In genomic region chr9:134374301-134375010, GRCh38 we compare ENCODE assay signal across 10 cellular contexts. TPM values are rescaled to one million over a fixed set of nuclear protein-coding genes. Genes with fewer than 3 reads are reported as not detected.
DNase-seq lines count a peak whose midpoint lies in the region; ATAC-seq and TF ChIP-seq lines count a peak whose summit lies in the region.
"Had no signal": no experiment of that assay in that cellular context is flagged by ENCODE, and none has a peak within 500 bp of the region (broad histone marks: within the 10 kb centered on the region; RNA-seq: fewer than 3 reads in every experiment).

No MANE protein-coding gene starts in this region.

- no peak overlapping the region for H3K4me3 ChIP-seq in testis

- no peaks in the 10 kb centered on the region for H3K9me3 ChIP-seq in testis

- peak overlapping the region; percentile 83 to 90 for H3K27ac ChIP-seq in testis

- no peak for TF ChIP-seq POLR2A in testis (IDR thresholded peaks at IDR 0.05)

- H3K9me3 Mint-ChIP-seq in central memory CD8-positive, alpha-beta T cell, result no peaks in the 10 kb centered on the region
- no peaks in the 10 kb centered on the region for H3K9me3 Mint-ChIP-seq in stimulated activated memory B cell treated with anti-CD40 and anti-IgM and Interleukin-4, amounts not matched to agents 10 μg/mL and 1 μg/mL and 100 μg/mL, for 72 hours
- H3K9me3 Mint-ChIP-seq in immature natural killer cell, result no peaks in the 10 kb centered on the region
- H3K9me3 Mint-ChIP-seq: activated naive CD4-positive, alpha-beta T cell treated with anti-CD3 and anti-CD28 coated beads for 36 hours had no signal

- no peaks in the 10 kb centered on the region for H3K27me3 ChIP-seq in testis

- H3K4me3 Mint-ChIP-seq in central memory CD8-positive, alpha-beta T cell, result no peak overlapping the region
- H3K4me3 Mint-ChIP-seq in stimulated activated memory B cell treated with anti-CD40 and anti-IgM and Interleukin-4, amounts not matched to agents 10 μg/mL and 1 μg/mL and 100 μg/mL, for 72 hours, result no peak overlapping the region
- H3K4me3 Mint-ChIP-seq in immature natural killer cell, result no peak overlapping the region
- H3K4me3 Mint-ChIP-seq: activated naive CD4-positive, alpha-beta T cell treated with anti-CD3 and anti-CD28 coated beads for 36 hours had no signal

- H3K4me1 ChIP-seq in testis, result peaks cover 94% of the 10 kb centered on the region

- H3K4me1 Mint-ChIP-seq in central memory CD8-positive, alpha-beta T cell, result peaks cover 15% of the 10 kb centered on the region
- peaks cover 31% of the 10 kb centered on the region for H3K4me1 Mint-ChIP-seq in stimulated activated memory B cell treated with anti-CD40 and anti-IgM and Interleukin-4, amounts not matched to agents 10 μg/mL and 1 μg/mL and 100 μg/mL, for 72 hours
- peaks cover 9 to 31% of the 10 kb centered on the region in 2 donors for H3K4me1 Mint-ChIP-seq in immature natural killer cell

- no peaks in the 10 kb centered on the region for H3K36me3 ChIP-seq in testis (ENCODE audit: low read depth, missing control alignments)

- peak; percentile 64 for DNase-seq in NOMO-1 treated with DMSO at 0.1 percent for 48 hours (lab: John Stamatoyannopoulos, UW; ENCODE audit: unreplicated experiment)
- no peak for DNase-seq in central memory CD8-positive, alpha-beta T cell (ENCODE audit: low spot score in 2 of 2)
- peak; percentile 69 for DNase-seq in medulla oblongata (ENCODE audit: extremely low spot score)
- peak; percentile 55 for DNase-seq in testis
- no peak for DNase-seq in NCI-H748 treated with DMSO at 0.1 percent for 48 hours (lab: John Stamatoyannopoulos, UW)
- no peak for DNase-seq in immature natural killer cell
- DNase-seq: activated naive CD4-positive, alpha-beta T cell treated with anti-CD3 and anti-CD28 coated beads for 36 hours; NCI-H2029 treated with DMSO at 0.1 percent for 48 hours had no signal

- no peak for ATAC-seq in central memory CD8-positive, alpha-beta T cell (replicated peaks; ENCODE audit: extremely low read depth, poor library complexity, severe bottlenecking)
- no peak for ATAC-seq in GM18861 (IDR thresholded peaks at IDR 0.05; ENCODE audit: unreplicated experiment)
- ATAC-seq in stimulated activated memory B cell treated with anti-CD40 and anti-IgM and Interleukin-4, amounts not matched to agents 10 μg/mL and 1 μg/mL and 100 μg/mL, for 72 hours, result no peak

- TF ChIP-seq CTCF in testis (IDR thresholded peaks at IDR 0.05), result no peak

- intact Hi-C loops in testis (cut with DNase I; ENCODE audit: low total_unique reads), result no loop called here

- H3K27ac Mint-ChIP-seq in central memory CD8-positive, alpha-beta T cell (ENCODE audit: low read depth), result peak overlapping the region; percentile 32
- no peak overlapping the region for H3K27ac Mint-ChIP-seq in stimulated activated memory B cell treated with anti-CD40 and anti-IgM and Interleukin-4, amounts not matched to agents 10 μg/mL and 1 μg/mL and 100 μg/mL, for 72 hours
- H3K27ac Mint-ChIP-seq in immature natural killer cell, result peak overlapping the region in 2 of 6 donors; percentile 6 to 74
- H3K27ac Mint-ChIP-seq: activated naive CD4-positive, alpha-beta T cell treated with anti-CD3 and anti-CD28 coated beads for 36 hours had no signal

- 68 to 79% methylated on average over 19 to 21 of the region's 21 CpGs for WGBS in testis, 2 donors

- H3K36me3 Mint-ChIP-seq in central memory CD8-positive, alpha-beta T cell (ENCODE audit: insufficient read depth), result peaks cover 1% of the 10 kb centered on the region
- H3K36me3 Mint-ChIP-seq in stimulated activated memory B cell treated with anti-CD40 and anti-IgM and Interleukin-4, amounts not matched to agents 10 μg/mL and 1 μg/mL and 100 μg/mL, for 72 hours, result no peaks in the 10 kb centered on the region
- H3K36me3 Mint-ChIP-seq in immature natural killer cell, result no peaks in the 10 kb centered on the region

- no peaks in the 10 kb centered on the region for H3K27me3 Mint-ChIP-seq in central memory CD8-positive, alpha-beta T cell
- no peaks in the 10 kb centered on the region for H3K27me3 Mint-ChIP-seq in stimulated activated memory B cell treated with anti-CD40 and anti-IgM and Interleukin-4, amounts not matched to agents 10 μg/mL and 1 μg/mL and 100 μg/mL, for 72 hours
- peaks cover 0 to 10% (median 7%) of the 10 kb centered on the region in 3 donors for H3K27me3 Mint-ChIP-seq in immature natural killer cell (ENCODE audit: low read depth in 3 of 3)

RNA-seq across cellular contexts. Expression of gene RXRA, which starts 48.2 kb away (rescaled TPM):
- total RNA-seq in testis, result 10 to 100 TPM; 47.3 to 61.0 TPM
- polyA plus RNA-seq in testis (ENCODE audit: insufficient read depth, low read depth, low replicate concordance), result 31.3 TPM
- 1 to 10 TPM; 1.0 to 4.4 (median 1.9) TPM for polyA plus RNA-seq in immature natural killer cell

Comparison
In these comparisons a context has a peak if more than half of its experiments do, and no peak if none do; other contexts are left out.
1. DNase-seq: peak in NOMO-1 treated with DMSO at 0.1 percent for 48 hours (single experiment), medulla oblongata (single experiment) and testis (single experiment); none in central memory CD8-positive, alpha-beta T cell (0 of 2), NCI-H748 treated with DMSO at 0.1 percent for 48 hours (single experiment) and immature natural killer cell (0 of 3).